ENCODE assay signal across 24 cellular contexts in genomic region chr2:238905224-238905623, GRCh38. TPM values are rescaled to one million over a fixed set of nuclear protein-coding genes. Genes with fewer than 3 reads are reported as not detected.
"Had no signal": no experiment of that assay in that cellular context is flagged by ENCODE, and none has a peak within 500 bp of the region (broad histone marks: within the 10 kb centered on the region; RNA-seq: fewer than 3 reads in every experiment).

No MANE protein-coding gene starts in this region.

- H3K4me3 ChIP-seq: adrenal gland, MG63, Peyer's patch had no signal

- H3K27ac ChIP-seq: adrenal gland, Peyer's patch, VCaP had no signal

- H3K9me3 Mint-ChIP-seq: activated naive CD8-positive, alpha-beta T cell treated with anti-CD3 and anti-CD28 coated beads, Interleukin-2, amount 10 ng/mL, durations not matched to agents 7 days and 5 days had no signal

- H3K27ac Mint-ChIP-seq: activated CD4-positive, alpha-beta memory T cell treated with anti-CD3 and anti-CD28 coated beads, Interleukin-2, amount 10 ng/mL, durations not matched to agents 7 days and 5 days; activated CD4-positive, alpha-beta T cell treated with anti-CD3 and anti-CD28 coated beads for 36 hours; activated naive CD8-positive, alpha-beta T cell treated with anti-CD3 and anti-CD28 coated beads, Interleukin-2, amount 10 ng/mL, durations not matched to agents 7 days and 5 days had no signal

- ATAC-seq: activated CD4-positive, alpha-beta T cell treated with anti-CD3 and anti-CD28 coated beads for 36 hours had no signal

- H3K36me3 ChIP-seq: adrenal gland, Peyer's patch had no signal

- H3K27me3 ChIP-seq: adrenal gland, MG63, Peyer's patch had no signal

- DNase-seq: activated CD4-positive, alpha-beta memory T cell treated with anti-CD3 and anti-CD28 coated beads, Interleukin-2, amount 10 ng/mL, durations not matched to agents 7 days and 5 days; activated CD4-positive, alpha-beta T cell treated with anti-CD3 and anti-CD28 coated beads for 36 hours; activated CD4-positive, alpha-beta T cell treated with anti-CD3 and anti-CD28 coated beads, Interleukin-2, amount 50 U/mL, for 1 hour; activated CD4-positive, CD25-positive, alpha-beta regulatory T cell; activated CD8-positive, alpha-beta memory T cell treated with anti-CD3 and anti-CD28 coated beads, Interleukin-2, amount 50 U/mL, for 4 hours; activated naive CD4-positive, alpha-beta T cell treated with anti-CD3 and anti-CD28 coated beads, Interleukin-2, amount 50 U/mL, for 16 hours; activated naive CD8-positive, alpha-beta T cell treated with anti-CD3 and anti-CD28 coated beads, Interleukin-2, amount 10 ng/mL, durations not matched to agents 7 days and 5 days; activated T-cell treated with anti-CD3 and anti-CD28 coated beads, Interleukin-2, amount 50 U/mL, for 1 hour; adrenal gland; anterior cingulate cortex; MG63; MV-4-11; NCI-H1092 treated with DMSO at 0.1 percent for 48 hours; NCI-H1417 treated with DMSO at 0.1 percent for 48 hours; NCI-H1694; NCI-H2029; NCI-H510A treated with DMSO at 0.1 percent for 48 hours; NCI-H69; Peyer's patch; SIG-M5; T-helper 1 cell had no signal

- H3K4me1 Mint-ChIP-seq: activated CD4-positive, alpha-beta memory T cell treated with anti-CD3 and anti-CD28 coated beads, Interleukin-2, amount 10 ng/mL, durations not matched to agents 7 days and 5 days; activated CD4-positive, alpha-beta T cell treated with anti-CD3 and anti-CD28 coated beads for 36 hours; activated naive CD8-positive, alpha-beta T cell treated with anti-CD3 and anti-CD28 coated beads, Interleukin-2, amount 10 ng/mL, durations not matched to agents 7 days and 5 days had no signal

- H3K4me3 Mint-ChIP-seq: activated CD4-positive, alpha-beta memory T cell treated with anti-CD3 and anti-CD28 coated beads, Interleukin-2, amount 10 ng/mL, durations not matched to agents 7 days and 5 days; activated CD4-positive, alpha-beta T cell treated with anti-CD3 and anti-CD28 coated beads for 36 hours; activated naive CD8-positive, alpha-beta T cell treated with anti-CD3 and anti-CD28 coated beads, Interleukin-2, amount 10 ng/mL, durations not matched to agents 7 days and 5 days had no signal

- H3K27me3 Mint-ChIP-seq: activated CD4-positive, alpha-beta memory T cell treated with anti-CD3 and anti-CD28 coated beads, Interleukin-2, amount 10 ng/mL, durations not matched to agents 7 days and 5 days; activated naive CD8-positive, alpha-beta T cell treated with anti-CD3 and anti-CD28 coated beads, Interleukin-2, amount 10 ng/mL, durations not matched to agents 7 days and 5 days had no signal

- H3K36me3 Mint-ChIP-seq: activated naive CD8-positive, alpha-beta T cell treated with anti-CD3 and anti-CD28 coated beads, Interleukin-2, amount 10 ng/mL, durations not matched to agents 7 days and 5 days had no signal

- H3K9me3 ChIP-seq: adrenal gland, MG63, Peyer's patch had no signal

- H3K4me1 ChIP-seq: adrenal gland, Peyer's patch had no signal

RNA-seq across cellular contexts. Expression of gene TWIST2, which starts 57.3 kb away (rescaled TPM):
- total RNA-seq: activated CD4-positive, alpha-beta memory T cell treated with anti-CD3 and anti-CD28 coated beads, Interleukin-2, amount 10 ng/mL, durations not matched to agents 7 days and 5 days; activated CD4-positive, alpha-beta T cell treated with anti-CD3 and anti-CD28 coated beads for 36 hours; activated CD8-positive, alpha-beta memory T cell treated with anti-CD3 and anti-CD28 coated beads for 36 hours; activated naive CD8-positive, alpha-beta T cell treated with anti-CD3 and anti-CD28 coated beads, Interleukin-2, amount 10 ng/mL, durations not matched to agents 7 days and 5 days; T-helper 2 cell treated with Interferon-gamma antibody and Interleukin-4, amounts not matched to agents 100 ng/mL and 5 ng/mL, for 36 hours had no signal
